In the genomic region with DNA sequence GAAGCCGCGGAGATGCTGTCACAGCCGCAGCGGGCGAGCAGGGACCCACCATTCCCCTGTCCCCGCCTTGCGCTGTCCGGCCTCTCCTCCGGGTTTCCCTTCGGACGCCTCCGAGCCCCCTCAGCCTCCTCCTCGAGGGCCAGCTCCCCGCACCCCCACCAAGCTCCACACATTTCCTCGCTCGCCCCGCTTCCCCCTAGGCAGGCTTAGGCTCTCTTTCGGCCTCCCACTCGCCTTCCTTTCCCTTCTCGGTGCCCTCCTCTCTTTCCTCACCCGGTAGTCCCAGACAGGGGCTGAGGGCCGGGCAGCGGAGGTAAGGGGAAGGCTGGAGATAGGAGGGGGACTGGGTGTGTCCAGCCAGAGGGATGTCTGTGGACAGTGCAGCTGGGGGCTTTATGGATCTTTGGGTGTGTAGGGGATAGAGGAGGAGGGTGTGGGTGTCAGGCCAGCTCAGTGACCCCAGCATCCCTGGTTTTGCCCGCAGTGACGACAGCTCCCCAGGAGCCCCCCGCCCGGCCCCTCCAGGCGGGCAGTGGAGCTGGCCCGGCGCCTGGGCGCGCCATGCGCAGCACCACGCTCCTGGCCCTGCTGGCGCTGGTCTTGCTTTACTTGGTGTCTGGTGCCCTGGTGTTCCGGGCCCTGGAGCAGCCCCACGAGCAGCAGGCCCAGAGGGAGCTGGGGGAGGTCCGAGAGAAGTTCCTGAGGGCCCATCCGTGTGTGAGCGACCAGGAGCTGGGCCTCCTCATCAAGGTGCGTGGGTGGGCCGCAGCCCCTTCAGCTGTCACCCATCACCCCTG, we compare ENCODE assay signal across 1 cellular context.
TF ChIP-seq lines count a peak whose summit lies in the region.

No MANE protein-coding gene starts in this region.

TF ChIP-seq in HepG2, 621 proteins besides CTCF, POLR2A, EP300 and RAD21:
- no peak for TF ChIP-seq SRY (CRISPR knock-in tag; IDR thresholded peaks at IDR 0.05)
- TF ChIP-seq EZH2 (conservative IDR thresholded peaks at IDR 0.05; ENCODE audit: low read depth, low read length): peak; percentile 64
- TF ChIP-seq ZNF124 (CRISPR knock-in tag; IDR thresholded peaks at IDR 0.05): no peak
- no peak for TF ChIP-seq PAX8 (CRISPR knock-in tag; IDR thresholded peaks at IDR 0.05; ENCODE audit: borderline replicate concordance)
- 0 out of 2 replicates have a peak, but pooled peaks have one; percentile 7 for TF ChIP-seq EED (CRISPR knock-in tag; IDR thresholded peaks at IDR 0.05)
- TF ChIP-seq SNAI1 (CRISPR knock-in tag; IDR thresholded peaks at IDR 0.05; ENCODE audit: borderline replicate concordance): no peak
